In genomic region chr6:125821825-125822281, GRCh38 we compare ENCODE assay signal across 12 cellular contexts. TPM values are rescaled to one million over a fixed set of nuclear protein-coding genes. Genes with fewer than 3 reads are reported as not detected.
DNase-seq lines count a peak whose midpoint lies in the region; ATAC-seq and TF ChIP-seq lines count a peak whose summit lies in the region.
"Had no signal": no experiment of that assay in that cellular context is flagged by ENCODE, and none has a peak within 500 bp of the region (broad histone marks: within the 10 kb centered on the region; RNA-seq: fewer than 3 reads in every experiment).

No MANE protein-coding gene starts in this region.

- peak overlapping the region; percentile 13 for H3K27ac Mint-ChIP-seq in activated CD4-positive, alpha-beta T cell treated with anti-CD3 and anti-CD28 coated beads, Interleukin-2, amount 10 ng/mL, durations not matched to agents 7 days and 5 days
- H3K27ac Mint-ChIP-seq: naive B cell had no signal

- no peak for TF ChIP-seq CTCF in left ventricle myocardium inferior (IDR thresholded peaks at IDR 0.05; ENCODE audit: borderline replicate concordance)

- no peak for ATAC-seq in HG03521 (IDR thresholded peaks at IDR 0.05; ENCODE audit: unreplicated experiment)

- no peaks in the 10 kb centered on the region for H3K27me3 ChIP-seq in left ventricle myocardium inferior (ENCODE audit: low read depth)
- H3K27me3 ChIP-seq: vagina had no signal

- peaks cover 45% of the 10 kb centered on the region for H3K36me3 Mint-ChIP-seq in activated CD4-positive, alpha-beta T cell treated with anti-CD3 and anti-CD28 coated beads, Interleukin-2, amount 10 ng/mL, durations not matched to agents 7 days and 5 days (ENCODE audit: low read depth)

- H3K4me1 Mint-ChIP-seq in activated CD4-positive, alpha-beta T cell treated with anti-CD3 and anti-CD28 coated beads, Interleukin-2, amount 10 ng/mL, durations not matched to agents 7 days and 5 days = peaks cover 30% of the 10 kb centered on the region

- peaks cover 3% of the 10 kb centered on the region for H3K9me3 Mint-ChIP-seq in activated CD4-positive, alpha-beta T cell treated with anti-CD3 and anti-CD28 coated beads, Interleukin-2, amount 10 ng/mL, durations not matched to agents 7 days and 5 days
- H3K9me3 Mint-ChIP-seq: naive B cell had no signal

- CTCF ChIA-PET in activated CD4-positive, alpha-beta T cell treated with anti-CD3 and anti-CD28 coated beads, Interleukin-2, amount 10 ng/mL, durations not matched to agents 7 days and 5 days (lab: Charles Lee) = no interaction called here

- no peak overlapping the region for H3K4me3 ChIP-seq in left ventricle myocardium inferior
- H3K4me3 ChIP-seq: vagina had no signal

- H3K36me3 ChIP-seq in left ventricle myocardium inferior = peaks cover 9% of the 10 kb centered on the region
- H3K36me3 ChIP-seq: vagina had no signal

- no peak for DNase-seq in activated CD4-positive, alpha-beta T cell treated with anti-CD3 and anti-CD28 coated beads, Interleukin-2, amount 10 ng/mL, durations not matched to agents 7 days and 5 days
- DNase-seq in activated CD4-positive, alpha-beta T cell treated with anti-CD3 and anti-CD28 coated beads for 1 hour = no peak
- DNase-seq in SW480 (ENCODE audit: low spot score) (peak; percentile 6), left ventricle myocardium inferior (no peak), NCI-H2227 (lab: John Stamatoyannopoulos, UW; ENCODE audit: unreplicated experiment) (no peak)
- no peak for DNase-seq in activated CD8-positive, alpha-beta memory T cell treated with anti-CD3 and anti-CD28 coated beads for 24 hours
- DNase-seq: activated CD4-positive, CD25-positive, alpha-beta regulatory T cell; naive B cell had no signal

- intact Hi-C loops in left ventricle myocardium inferior (cut with micrococcal nuclease) = no loop called here

- no peak overlapping the region for H3K4me3 Mint-ChIP-seq in activated CD4-positive, alpha-beta T cell treated with anti-CD3 and anti-CD28 coated beads, Interleukin-2, amount 10 ng/mL, durations not matched to agents 7 days and 5 days
- H3K4me3 Mint-ChIP-seq: naive B cell had no signal

- no peaks in the 10 kb centered on the region for H3K27me3 Mint-ChIP-seq in activated CD4-positive, alpha-beta T cell treated with anti-CD3 and anti-CD28 coated beads, Interleukin-2, amount 10 ng/mL, durations not matched to agents 7 days and 5 days
- H3K27me3 Mint-ChIP-seq: naive B cell had no signal

- peaks cover 65% of the 10 kb centered on the region for H3K4me1 ChIP-seq in left ventricle myocardium inferior

- peak overlapping the region; percentile 42 for H3K27ac ChIP-seq in left ventricle myocardium inferior (replicated peaks)
- peak overlapping the region; percentile 79 for H3K27ac ChIP-seq in temporal lobe (ENCODE audit: low read depth, low read length)
- H3K27ac ChIP-seq: HL-60 had no signal

- H3K9me3 ChIP-seq in left ventricle myocardium inferior (replicated peaks) = no peaks in the 10 kb centered on the region
- H3K9me3 ChIP-seq: vagina had no signal

- POLR2A ChIA-PET in activated CD4-positive, alpha-beta T cell treated with anti-CD3 and anti-CD28 coated beads, Interleukin-2, amount 10 ng/mL, durations not matched to agents 7 days and 5 days (lab: Charles Lee) = no interaction called here

RNA-seq across cellular contexts. Expression of gene NCOA7, which starts 31.1 kb away (rescaled TPM):
- total RNA-seq in activated CD4-positive, alpha-beta T cell treated with anti-CD3 and anti-CD28 coated beads, Interleukin-2, amount 10 ng/mL, durations not matched to agents 7 days and 5 days = 10 to 100 TPM; 43.2 to 53.1 TPM
- 10.3 TPM for total RNA-seq in left ventricle myocardium inferior
- total RNA-seq in temporal lobe = 29.7 TPM
